In the genomic region with DNA sequence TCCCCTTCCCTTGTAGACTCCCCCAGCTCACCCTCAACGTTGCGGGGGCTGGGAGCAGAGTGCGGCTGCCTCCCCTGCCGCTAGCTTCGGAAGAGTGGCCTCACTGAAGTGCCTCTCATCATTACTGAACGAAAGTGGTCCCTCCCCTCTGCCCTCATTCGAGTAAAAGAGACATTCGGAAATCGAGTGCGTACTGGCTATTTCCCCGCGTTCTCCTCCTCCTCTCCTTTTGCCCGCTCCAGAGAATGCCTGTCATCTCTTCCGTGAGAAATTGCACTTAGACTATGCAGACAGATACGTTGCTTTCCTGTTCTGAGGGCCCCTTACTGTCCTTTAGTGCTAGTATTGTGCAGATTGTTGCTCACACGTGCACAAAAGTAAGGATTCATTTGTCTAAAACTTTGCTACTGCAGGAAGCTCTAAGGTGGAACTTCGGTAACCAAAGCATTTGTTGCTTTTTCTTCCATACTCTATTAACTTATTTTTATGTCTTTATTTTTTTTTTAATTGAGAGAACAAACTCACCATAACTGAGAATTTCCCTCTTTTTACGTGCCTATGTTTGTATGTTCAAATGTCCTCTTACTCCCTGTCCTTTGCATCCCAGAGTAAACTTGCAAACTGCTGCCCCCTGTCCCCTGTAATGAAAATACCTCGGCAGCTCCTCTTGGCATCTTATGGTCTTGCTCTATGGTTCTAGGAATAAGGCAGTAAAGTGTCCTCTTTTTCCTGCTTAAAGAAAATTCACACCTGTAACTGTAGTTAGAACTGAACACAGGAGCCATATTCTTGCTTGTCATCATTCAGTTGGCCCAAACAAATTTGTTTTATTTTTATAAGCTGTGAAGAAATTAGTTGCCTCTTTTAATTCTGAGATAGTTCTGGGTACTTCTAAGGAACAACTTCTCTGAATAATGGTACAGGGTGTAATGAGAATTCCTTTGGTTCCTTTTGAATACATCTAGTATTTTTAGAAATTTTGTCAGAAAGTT, we compare ENCODE assay signal across 8 cellular contexts. TPM values are rescaled to one million over a fixed set of nuclear protein-coding genes. Genes with fewer than 3 reads are reported as not detected.
DNase-seq lines count a peak whose midpoint lies in the region; ATAC-seq and TF ChIP-seq lines count a peak whose summit lies in the region.

No MANE protein-coding gene starts in this region.

- no peaks in the 10 kb centered on the region for H3K27me3 ChIP-seq in ACC112 (ENCODE audit: insufficient read depth, low read length)
- H3K27me3 ChIP-seq in colonic mucosa, result no peaks in the 10 kb centered on the region

- H3K9me3 ChIP-seq in T-helper 17 cell (ENCODE audit: control insufficient read depth, low read length, poor library complexity, severe bottlenecking) (no peaks in the 10 kb centered on the region), colonic mucosa (no peaks in the 10 kb centered on the region)

- no peak for DNase-seq in GM12864 (ENCODE audit: low read depth)
- DNase-seq in NCI-H1436 (lab: John Stamatoyannopoulos, UW), result peak; percentile 66
- peak in 2 of 3 donors; percentile 44 to 45 for DNase-seq in T-helper 17 cell
- peak; percentile 75 for DNase-seq in colonic mucosa
- peak; percentile 88 for DNase-seq in left kidney (ENCODE audit: low read depth, low spot score)
- DNase-seq in stimulated activated naive CD4-positive, alpha-beta T cell (lab: John Stamatoyannopoulos, UW), result peak in 5 of 6 experiments; percentile 45 to 65 (median 48)

- peaks cover 40% of the 10 kb centered on the region for H3K4me1 Mint-ChIP-seq in T-helper 17 cell

- ATAC-seq in HG02763 (IDR thresholded peaks at IDR 0.05; ENCODE audit: unreplicated experiment) (peak; percentile 27), T-helper 17 cell (peak; percentile 69)

- H3K4me3 ChIP-seq in ACC112 (ENCODE audit: low read depth, low read length) (peak overlapping the region; percentile 85), GM12864 (ENCODE audit: low read depth, low read length) (peak overlapping the region; percentile 68), colonic mucosa (peak overlapping the region; percentile 97)

- TF ChIP-seq CTCF in GM12864 (IDR thresholded peaks at IDR 0.05; ENCODE audit: low read depth, low read length, missing control alignments) (peak; percentile 49), colonic mucosa (IDR thresholded peaks at IDR 0.05) (peak; percentile 52)

- no peaks in the 10 kb centered on the region for H3K36me3 Mint-ChIP-seq in T-helper 17 cell (ENCODE audit: low read depth)

- peak overlapping the region; percentile 97 for H3K27ac Mint-ChIP-seq in T-helper 17 cell

- peak overlapping the region; percentile 64 for H3K27ac ChIP-seq in ACC112 (ENCODE audit: low read depth, low read length)
- H3K27ac ChIP-seq in colonic mucosa, result peak overlapping the region; percentile 89

- peak overlapping the region; percentile 99 for H3K4me3 Mint-ChIP-seq in T-helper 17 cell

- H3K4me1 ChIP-seq in ACC112 (ENCODE audit: control insufficient read depth, insufficient read depth, low read length, unreplicated experiment) (peaks cover 19% of the 10 kb centered on the region), colonic mucosa (no peaks in the 10 kb centered on the region)

- no peaks in the 10 kb centered on the region for H3K27me3 Mint-ChIP-seq in T-helper 17 cell

- H3K9ac ChIP-seq in colonic mucosa (ENCODE audit: low read depth in 2 of 2, low read length in 2 of 2), result peak overlapping the region; percentile 68 to 87

- peaks cover 45% of the 10 kb centered on the region for H3K79me2 ChIP-seq in ACC112 (ENCODE audit: control insufficient read depth, insufficient read depth, low read length, unreplicated experiment)

- intact Hi-C loops in colonic mucosa (cut with DNase I), result loop anchor here (10.0 kb wide), 1 partner anchor 282 kb away; the partner anchor contains the start of gene AGPAT4

- H2AFZ ChIP-seq in ACC112 (ENCODE audit: low read length, unreplicated experiment), result peak overlapping the region; percentile 24

- 0 out of 2 replicates have a peak, but pooled peaks cover 2% of the 10 kb centered on the region for H3K36me3 ChIP-seq in ACC112 (ENCODE audit: insufficient read depth, low read length)
- H3K36me3 ChIP-seq in colonic mucosa, result no peaks in the 10 kb centered on the region

RNA-seq across cellular contexts. Expression of gene MAP3K4, which starts 1.1 kb away (rescaled TPM):
- total RNA-seq in T-helper 17 cell (100 to 1,000 TPM; 173 to 188 TPM), colonic mucosa (10 to 100 TPM; 32.1 to 42.2 TPM)

Comparison
In these comparisons a context has a peak if more than half of its experiments do, and no peak if none do; other contexts are left out.
1. RNA of gene MAP3K4, which starts 1.1 kb away (total RNA-seq): 173 to 188 TPM in T-helper 17 cell; 32.1 to 42.2 TPM in colonic mucosa; every median in the first group is over 4 times any median in the second.
2. Peak in every context shown above with its lines, with median percentiles within 50 percentile points of each other: H3K4me3 ChIP-seq.